ENCODE assay signal across 25 cellular contexts in genomic region chr21:44815225-44815624, GRCh38. TPM values are rescaled to one million over a fixed set of nuclear protein-coding genes. Genes with fewer than 3 reads are reported as not detected.
DNase-seq lines count a peak whose midpoint lies in the region; ATAC-seq, FAIRE-seq and TF ChIP-seq lines count a peak whose summit lies in the region.
"Had no signal": no experiment of that assay in that cellular context is flagged by ENCODE, and none has a peak within 500 bp of the region (broad histone marks: within the 10 kb centered on the region; RNA-seq: fewer than 3 reads in every experiment).

No MANE protein-coding gene starts in this region.

- H3K27me3 ChIP-seq in BLaER1 treated with 17β-estradiol and CSF1 and Interleukin-3, amounts not matched to agents 10 nM and 100 nM, result no peaks in the 10 kb centered on the region
- peaks cover 0 to 10% (median 7%) of the 10 kb centered on the region in 4 experiments; a peak in 5 of 7 replicates for H3K27me3 ChIP-seq in H1 (replicated peaks in 1 of 4; ENCODE audit: control insufficient read depth in 3 of 4, extremely low read depth in 1 of 4, insufficient read depth in 3 of 4, low read length in 3 of 4)
- peaks cover 0 to 3% (median 0%) of the 10 kb centered on the region in 3 experiments for H3K27me3 ChIP-seq in neuronal stem cell (ENCODE audit: control insufficient read depth in 3 of 3, insufficient read depth in 3 of 3, low read depth in 1 of 3, low read length in 3 of 3)
- no peaks in the 10 kb centered on the region for H3K27me3 ChIP-seq in tibial artery
- H3K27me3 ChIP-seq: breast epithelium, colonic mucosa, upper lobe of left lung had no signal

- peaks cover 29 to 50% (median 37%) of the 10 kb centered on the region in 11 experiments for H3K36me3 ChIP-seq in BLaER1 treated with 17β-estradiol and CSF1 and Interleukin-3, amounts not matched to agents 10 nM and 100 nM
- H3K36me3 ChIP-seq in HEK293 (ENCODE audit: control insufficient read depth in 2 of 2, insufficient read depth in 1 of 2, low read length in 2 of 2) (peaks cover 5 to 24% of the 10 kb centered on the region in 2 experiments; a peak in 2 of 3 replicates), H1 (ENCODE audit: control insufficient read depth in 2 of 4, insufficient read depth in 4 of 4, low read length in 3 of 4) (peaks cover 0 to 3% (median 0%) of the 10 kb centered on the region in 4 experiments; a peak in 2 of 8 replicates), neuronal stem cell (replicated peaks in 1 of 2; ENCODE audit: control insufficient read depth in 2 of 2, insufficient read depth in 2 of 2, low read length in 2 of 2) (peaks cover 13 to 33% of the 10 kb centered on the region in 2 donors), tibial artery (peaks cover 0 to 30% (median 12%) of the 10 kb centered on the region in 3 donors)
- H3K36me3 ChIP-seq: breast epithelium, colonic mucosa, prostate gland had no signal

- H3K4ac ChIP-seq in H1 (replicated peaks; ENCODE audit: insufficient read length, low read depth, low read length) (no peak overlapping the region), neuronal stem cell (ENCODE audit: low read length) (no peak overlapping the region)

- H3K9me3 ChIP-seq in BLaER1 treated with 17β-estradiol and CSF1 and Interleukin-3, amounts not matched to agents 10 nM and 100 nM (replicated peaks in 1 of 11), result peaks cover 0 to 13% (median 6%) of the 10 kb centered on the region in 11 experiments; a peak in 11 of 22 replicates
- H3K9me3 ChIP-seq in HEK293 (ENCODE audit: control insufficient read depth, insufficient read depth, low read depth, low read length) (no peaks in the 10 kb centered on the region), H1 (ENCODE audit: insufficient read depth in 2 of 2, low read depth in 1 of 2, low read length in 1 of 2) (peaks cover 12 to 18% of the 10 kb centered on the region in 2 experiments; a peak in 3 of 4 replicates), neuronal stem cell (replicated peaks in 1 of 2; ENCODE audit: control insufficient read depth in 2 of 2, insufficient read depth in 1 of 2, low read depth in 1 of 2, low read length in 2 of 2) (peaks cover 12 to 16% of the 10 kb centered on the region in 2 donors), tibial artery (peaks cover 0 to 7% (median 0%) of the 10 kb centered on the region in 3 donors)
- H3K9me3 ChIP-seq: colonic mucosa, neutrophil, prostate gland had no signal

- H2BK15ac ChIP-seq in H1 (ENCODE audit: low read length), result no peak overlapping the region
- H2BK15ac ChIP-seq in neuronal stem cell (ENCODE audit: low read length), result no peak overlapping the region

- FAIRE-seq in H1 (lab: Jason Lieb, UNC) (no peak), D721Med (lab: Jason Lieb, UNC) (no peak)
- FAIRE-seq: G401.6 had no signal

- peak overlapping the region; percentile 69 to 99 (median 93) for H3K4me2 ChIP-seq in BLaER1 treated with 17β-estradiol and CSF1 and Interleukin-3, amounts not matched to agents 10 nM and 100 nM
- H3K4me2 ChIP-seq in H1 (ENCODE audit: insufficient read depth in 1 of 2, low read depth in 2 of 2, low read length in 2 of 2) (0 out of 4 replicates have a peak overlapping the region, but pooled peaks of 1 of the 2 experiments have one; percentile 8), neuronal stem cell (ENCODE audit: insufficient read depth, low read length, poor library complexity, severe bottlenecking) (no peak overlapping the region)

- peak overlapping the region in 1 of 10 experiments; percentile 16; a peak in 1 of 20 replicates for H3K4me3 ChIP-seq in BLaER1 treated with 17β-estradiol and CSF1 and Interleukin-3, amounts not matched to agents 10 nM and 100 nM
- no peak overlapping the region for H3K4me3 ChIP-seq in HEK293 (ENCODE audit: low read depth, low read length)
- no peak overlapping the region for H3K4me3 ChIP-seq in H1 (ENCODE audit: extremely low read depth in 1 of 4, insufficient read depth in 2 of 4, low read depth in 3 of 4, low read length in 4 of 4)
- no peak overlapping the region for H3K4me3 ChIP-seq in neuronal stem cell (ENCODE audit: low read length in 2 of 2)
- H3K4me3 ChIP-seq in tibial artery, result no peak overlapping the region
- H3K4me3 ChIP-seq: breast epithelium, colonic mucosa, prostate gland, upper lobe of left lung had no signal

- CTCF ChIA-PET in HEK293 (lab: Yijun Ruan, JAX), result interaction anchor here (0.6 to 1.6 kb wide), 2 partner anchors 78 to 305 kb away, joined by 3 to 6 read pairs; no protein-coding TSS in a partner anchor
- CTCF ChIA-PET in H1 (lab: Charles Lee; ENCODE audit: partially characterized antibody), result interaction anchor here (0.8 to 1.5 kb wide), 4 partner anchors 13 to 22 kb away, joined by 3 to 8 read pairs (median 4); partner anchors contain the start of gene UBE2G2

- no peak overlapping the region for H2BK20ac ChIP-seq in H1 (ENCODE audit: low read length)

- H2BK12ac ChIP-seq in H1 (ENCODE audit: low read depth, low read length) (no peak overlapping the region), neuronal stem cell (ENCODE audit: low read length) (no peak overlapping the region)

- WGBS in H1 (ENCODE audit: extremely low coverage in 1 of 2, insufficient coverage in 1 of 2, insufficient read length in 1 of 2, insufficient replicate concordance in 2 of 2, low coverage in 1 of 2, low lambda C conversion rate in 2 of 2, missing lambda C conversion rate in 1 of 2), 2 experiments, result 81% methylated on average over 8 of the region's 8 CpGs; no CpG with 5 or more reads in 1 of the 2 experiments
- WGBS in neuronal stem cell (ENCODE audit: extremely low coverage in 2 of 2, insufficient read length in 2 of 2, insufficient replicate concordance in 1 of 2), 2 donors, result no CpG with 5 or more reads among the region's 8 CpGs

- H3K23ac ChIP-seq in H1 (ENCODE audit: insufficient read length) (no peak overlapping the region), neuronal stem cell (ENCODE audit: low read depth, low read length, poor library complexity) (peak overlapping the region; percentile 3)

- H2BK120ac ChIP-seq in H1 (replicated peaks; ENCODE audit: low read depth, low read length) (no peak overlapping the region), neuronal stem cell (ENCODE audit: low read depth, low read length) (no peak overlapping the region)

- no peak for TF ChIP-seq POLR2A in H1 (IDR thresholded peaks at IDR 0.05; ENCODE audit: control extremely low read depth in 1 of 2, low read depth in 2 of 2, low read length in 2 of 2)

- no peak overlapping the region for H3K56ac ChIP-seq in H1 (replicated peaks; ENCODE audit: insufficient read length, low read depth, low read length)

- H2BK5ac ChIP-seq in H1 (ENCODE audit: low read depth, low read length) (no peak overlapping the region), neuronal stem cell (ENCODE audit: low read length) (no peak overlapping the region)

- H2AFZ ChIP-seq in H1 (ENCODE audit: low read length) (no peak overlapping the region), neuronal stem cell (ENCODE audit: low read length) (no peak overlapping the region)

- H3K23me2 ChIP-seq in H1 (ENCODE audit: low read depth, low read length), result peaks cover 13% of the 10 kb centered on the region; the same call in 1 of the 2 replicates

- H3K14ac ChIP-seq in H1 (ENCODE audit: insufficient read length), result no peak overlapping the region
- H3K14ac ChIP-seq in neuronal stem cell (ENCODE audit: low read length), result no peak overlapping the region

- H3K18ac ChIP-seq in H1 (ENCODE audit: extremely low read depth, low read length) (no peak overlapping the region), neuronal stem cell (ENCODE audit: low read length) (no peak overlapping the region)

- DNase-seq in H1 (ENCODE audit: low read depth in 1 of 2, low spot score in 2 of 2) (no peak), neuronal stem cell (ENCODE audit: low spot score) (no peak), D721Med (ENCODE audit: insufficient read length, low spot score) (no peak), tibial artery (no peak)
- DNase-seq: activated naive CD4-positive, alpha-beta T cell treated with anti-CD3 and anti-CD28 coated beads, Interleukin-2, amount 50 U/mL, for 16 hours; Caco-2; colonic mucosa; effector CD8-positive, alpha-beta T cell; HCEC 1CT; hypothalamus; mammary epithelial cell; NCI-H146; SHP77 had no signal

- peak overlapping the region in 5 of 11 experiments; percentile 25 to 56 (median 42); a peak in 5 of 22 replicates for H3K9ac ChIP-seq in BLaER1 treated with 17β-estradiol and CSF1 and Interleukin-3, amounts not matched to agents 10 nM and 100 nM
- H3K9ac ChIP-seq in H1 (replicated peaks in 1 of 4; ENCODE audit: extremely low read depth in 1 of 4, low read depth in 3 of 4, low read length in 3 of 4), result no peak overlapping the region
- H3K9ac ChIP-seq in neuronal stem cell (ENCODE audit: low read depth, low read length, poor library complexity), result no peak overlapping the region

- H3K79me2 ChIP-seq in H1 (ENCODE audit: control insufficient read depth in 1 of 2, insufficient read depth in 2 of 2, low read length in 2 of 2), result peaks cover 10 to 63% of the 10 kb centered on the region in 2 experiments

- no peak for ATAC-seq in GM18861 (IDR thresholded peaks at IDR 0.05; ENCODE audit: unreplicated experiment)
- ATAC-seq: activated T-helper 17 cell treated with anti-CD3 and anti-CD28 coated beads, Interleukin-2, amount 50 U/mL, for 72 hours; left cardiac atrium; stimulated activated memory B cell treated with anti-CD40 and anti-IgM and Interleukin-4, amounts not matched to agents 10 μg/mL and 1 μg/mL and 100 μg/mL, for 72 hours had no signal

- H3K27ac ChIP-seq in BLaER1 treated with 17β-estradiol and CSF1 and Interleukin-3, amounts not matched to agents 10 nM and 100 nM, result no peak overlapping the region
- H3K27ac ChIP-seq in HEK293 (ENCODE audit: extremely low read depth, low read depth, low read length), result no peak overlapping the region
- no peak overlapping the region for H3K27ac ChIP-seq in H1 (ENCODE audit: low read depth, low read length)
- no peak overlapping the region for H3K27ac ChIP-seq in neuronal stem cell (replicated peaks; ENCODE audit: low read length)
- H3K27ac ChIP-seq in tibial artery, result no peak overlapping the region
- H3K27ac ChIP-seq: colonic mucosa, epithelial cell of prostate, neutrophil, prostate gland, upper lobe of left lung had no signal

- TF ChIP-seq CTCF in HEK293 (tag by site-specific recombination; IDR thresholded peaks at IDR 0.05) (no peak), H1 (IDR thresholded peaks at IDR 0.05; ENCODE audit: control extremely low read depth in 1 of 3, insufficient read depth in 1 of 3, low read depth in 1 of 3, low read length in 3 of 3) (no peak), D721Med (IDR thresholded peaks at IDR 0.05; ENCODE audit: insufficient read depth, missing control alignments) (no peak), tibial artery (IDR thresholded peaks at IDR 0.05) (no peak)

- TF ChIP-seq RAD21 in H1 (IDR thresholded peaks at IDR 0.05 in 1 of 2, conservative IDR thresholded peaks at IDR 0.05 in 1 of 2; ENCODE audit: low read depth in 2 of 2, low read length in 2 of 2), result no peak

- H4K91ac ChIP-seq in H1 (replicated peaks; ENCODE audit: insufficient read length, low read length), result no peak overlapping the region
- H4K91ac ChIP-seq in neuronal stem cell (ENCODE audit: low read depth, low read length, poor library complexity), result no peak overlapping the region

- POLR2A ChIA-PET in HEK293 (lab: Yijun Ruan, JAX), result interaction anchor here (1.5 to 1.6 kb wide), 2 partner anchors 11 to 14 kb away, joined by 3 read pairs; partner anchors contain the start of gene UBE2G2
- POLR2A ChIA-PET in H1 (lab: Charles Lee; ENCODE audit: partially characterized antibody), result interaction anchor here (0.8 to 4.4 kb wide), 5 partner anchors 13 to 143 kb away, joined by 3 to 72 read pairs (median 3); partner anchors contain the start of genes PTTG1IP and UBE2G2

- no peak for TF ChIP-seq EP300 in H1 (IDR thresholded peaks at IDR 0.05; ENCODE audit: borderline replicate concordance in 1 of 2, low read depth in 2 of 2, low read length in 2 of 2)

- no peak overlapping the region for H4K5ac ChIP-seq in H1 (ENCODE audit: insufficient read length, low read depth, low read length)

- H3K79me1 ChIP-seq in H1 (ENCODE audit: low read depth, low read length), result peaks cover 20% of the 10 kb centered on the region
- peaks cover 28% of the 10 kb centered on the region for H3K79me1 ChIP-seq in neuronal stem cell (ENCODE audit: low read depth, low read length)

- peaks cover 71 to 74% (median 73%) of the 10 kb centered on the region in 11 experiments for H4K20me1 ChIP-seq in BLaER1 treated with 17β-estradiol and CSF1 and Interleukin-3, amounts not matched to agents 10 nM and 100 nM
- H4K20me1 ChIP-seq in H1 (replicated peaks in 1 of 2; ENCODE audit: control insufficient read depth in 1 of 2, insufficient read depth in 2 of 2, low read length in 2 of 2), result peaks cover 10 to 30% of the 10 kb centered on the region in 2 experiments

- intact Hi-C loops in tibial artery (cut with DNase I; ENCODE audit: low total_unique reads), result loop anchor here (5.0 to 10.0 kb wide), 2 partner anchors 57 to 110 kb away; partner anchors contain the start of genes ITGB2 and PTTG1IP

- H4K8ac ChIP-seq in H1 (ENCODE audit: extremely low read depth, insufficient read depth, low read length) (peak overlapping the region; percentile 83; the same call in 1 of the 2 replicates), neuronal stem cell (ENCODE audit: low read depth, low read length) (no peak overlapping the region)

- H3K4me1 ChIP-seq in BLaER1 treated with 17β-estradiol and CSF1 and Interleukin-3, amounts not matched to agents 10 nM and 100 nM, result peaks cover 73 to 83% (median 81%) of the 10 kb centered on the region in 10 experiments
- no peaks in the 10 kb centered on the region for H3K4me1 ChIP-seq in HEK293 (ENCODE audit: control insufficient read depth, insufficient read depth, low read length)
- H3K4me1 ChIP-seq in H1 (replicated peaks in 1 of 4; ENCODE audit: control insufficient read depth in 3 of 4, insufficient read depth in 4 of 4, low read length in 3 of 4), result peaks cover 0 to 18% (median 5%) of the 10 kb centered on the region in 4 experiments; a peak in 4 of 7 replicates
- H3K4me1 ChIP-seq in neuronal stem cell (ENCODE audit: control insufficient read depth in 2 of 2, insufficient read depth in 1 of 2, low read depth in 1 of 2, low read length in 2 of 2), result peaks cover 0 to 7% of the 10 kb centered on the region in 2 donors
- H3K4me1 ChIP-seq in tibial artery, result peaks cover 0 to 25% (median 20%) of the 10 kb centered on the region in 4 donors
- H3K4me1 ChIP-seq: colonic mucosa had no signal

- H2AK5ac ChIP-seq in H1 (ENCODE audit: low read depth, low read length) (no peak overlapping the region), neuronal stem cell (ENCODE audit: low read depth, low read length) (peak overlapping the region; percentile 56)

RNA-seq across cellular contexts. Expression of gene SUMO3, which starts 2.6 kb away (rescaled TPM):
- total RNA-seq in H1 (2021; fragmentation: NEBNext Ultra II Directional; extraction: Animal tissue kit (Norgen Biotek cat#: 25700)), result 95.0 and 96.8 TPM in 2 replicates
- polyA plus RNA-seq in H1 (2011; rRNA removed), result 97.8 and 101 TPM in 2 replicates
- polyA plus RNA-seq in H1 (2011; cell fraction: cytosol; rRNA removed), result 105 TPM
- 35.1 TPM for polyA plus RNA-seq in H1 (2011; cell fraction: nucleus; rRNA removed)
- polyA plus RNA-seq in H1 (2012, experiment 1 of 2), result 88.6 to 98.6 TPM (median 95.5 TPM) in 4 replicates
- 117 TPM for polyA plus RNA-seq in H1 (2012, experiment 2 of 2)
- 98.6 TPM for polyA plus RNA-seq in H1 (2013, experiment 1 of 2)
- polyA plus RNA-seq in H1 (2013, experiment 2 of 2), result 104 TPM
- 47.9 and 48.2 TPM in 2 replicates for polyA minus RNA-seq in H1 (2011; rRNA and poly(A)+ RNA removed)
- 49.1 TPM for polyA minus RNA-seq in H1 (2011; cell fraction: cytosol; rRNA and poly(A)+ RNA removed)
- polyA minus RNA-seq in H1 (2011; cell fraction: nucleus; rRNA and poly(A)+ RNA removed), result 39.7 TPM
- polyA plus RNA-seq in neuronal stem cell (2013, experiment 1 of 2), result 216 TPM
- 212 TPM for polyA plus RNA-seq in neuronal stem cell (2013, experiment 2 of 2)

RNA-seq across cellular contexts. Expression of gene UBE2G2, which starts 13.6 kb away (rescaled TPM):
- 93.0 and 101 TPM in 2 replicates for total RNA-seq in H1 (2021; fragmentation: NEBNext Ultra II Directional; extraction: Animal tissue kit (Norgen Biotek cat#: 25700))
- polyA plus RNA-seq in H1 (2011; rRNA removed), result 96.3 and 145 TPM in 2 replicates
- polyA plus RNA-seq in H1 (2011; cell fraction: cytosol; rRNA removed), result 155 TPM
- polyA plus RNA-seq in H1 (2011; cell fraction: nucleus; rRNA removed), result 199 TPM
- 118 to 169 TPM (median 137 TPM) in 4 replicates for polyA plus RNA-seq in H1 (2012, experiment 1 of 2)
- 37.9 TPM for polyA plus RNA-seq in H1 (2012, experiment 2 of 2)
- 64.7 TPM for polyA plus RNA-seq in H1 (2013, experiment 1 of 2)
- 58.9 TPM for polyA plus RNA-seq in H1 (2013, experiment 2 of 2)
- polyA minus RNA-seq in H1 (2011; rRNA and poly(A)+ RNA removed), result 140 and 150 TPM in 2 replicates
- 77.9 TPM for polyA minus RNA-seq in H1 (2011; cell fraction: cytosol; rRNA and poly(A)+ RNA removed)
- polyA minus RNA-seq in H1 (2011; cell fraction: nucleus; rRNA and poly(A)+ RNA removed), result 82.5 TPM
- polyA plus RNA-seq in neuronal stem cell (2013, experiment 1 of 2), result 48.4 TPM
- polyA plus RNA-seq in neuronal stem cell (2013, experiment 2 of 2), result 50.1 TPM

RNA-seq across cellular contexts. Expression of gene PTTG1IP, which starts 58.3 kb away (rescaled TPM):
- 124 and 130 TPM in 2 replicates for total RNA-seq in H1 (2021; fragmentation: NEBNext Ultra II Directional; extraction: Animal tissue kit (Norgen Biotek cat#: 25700))
- 88.9 and 90.8 TPM in 2 replicates for polyA plus RNA-seq in H1 (2011; rRNA removed)
- 98.5 TPM for polyA plus RNA-seq in H1 (2011; cell fraction: cytosol; rRNA removed)
- polyA plus RNA-seq in H1 (2011; cell fraction: nucleus; rRNA removed), result 76.0 TPM
- polyA plus RNA-seq in H1 (2012, experiment 1 of 2), result 76.4 to 95.3 TPM (median 87.0 TPM) in 4 replicates
- polyA plus RNA-seq in H1 (2012, experiment 2 of 2), result 117 TPM
- polyA plus RNA-seq in H1 (2013, experiment 1 of 2), result 140 TPM
- 172 TPM for polyA plus RNA-seq in H1 (2013, experiment 2 of 2)
- polyA minus RNA-seq in H1 (2011; rRNA and poly(A)+ RNA removed), result 63.7 and 69.2 TPM in 2 replicates
- polyA minus RNA-seq in H1 (2011; cell fraction: cytosol; rRNA and poly(A)+ RNA removed), result 110 TPM
- polyA minus RNA-seq in H1 (2011; cell fraction: nucleus; rRNA and poly(A)+ RNA removed), result 39.1 TPM
- 134 TPM for polyA plus RNA-seq in neuronal stem cell (2013, experiment 1 of 2)
- 131 TPM for polyA plus RNA-seq in neuronal stem cell (2013, experiment 2 of 2)
